In genomic region chr14:34460841-34461240, GRCh38 we compare ENCODE assay signal across 8 cellular contexts. TPM values are rescaled to one million over a fixed set of nuclear protein-coding genes. Genes with fewer than 3 reads are reported as not detected.
DNase-seq lines count a peak whose midpoint lies in the region; ATAC-seq and TF ChIP-seq lines count a peak whose summit lies in the region.

No MANE protein-coding gene starts in this region.

- H3K4me1 ChIP-seq in body of pancreas = peaks cover 24% of the 10 kb centered on the region
- peaks cover 7% of the 10 kb centered on the region for H3K4me1 ChIP-seq in mesenchymal stem cell (ENCODE audit: control insufficient read depth, insufficient read depth, low read depth, low read length)

- H3K9me3 ChIP-seq in body of pancreas (no peaks in the 10 kb centered on the region), mesenchymal stem cell (ENCODE audit: control insufficient read depth, low read length) (no peaks in the 10 kb centered on the region)

- H3K4me3 ChIP-seq in body of pancreas (peak overlapping the region; percentile 6 to 29), mesenchymal stem cell (ENCODE audit: insufficient read depth in 1 of 2, low read depth in 1 of 2, low read length in 2 of 2) (peak overlapping the region in 1 of 2 experiments; percentile 98)

- H2BK120ac ChIP-seq in mesenchymal stem cell (ENCODE audit: low read depth, low read length) = no peak overlapping the region

- no peak overlapping the region for H2AK5ac ChIP-seq in mesenchymal stem cell (ENCODE audit: low read length, severe bottlenecking)

- TF ChIP-seq CTCF in 22Rv1 (IDR thresholded peaks at IDR 0.05) (no peak), body of pancreas (IDR thresholded peaks at IDR 0.05) (no peak)

- peak overlapping the region; percentile 95 for H3K9ac ChIP-seq in mesenchymal stem cell (ENCODE audit: low read length)

- WGBS in body of pancreas, 2 donors = 9 to 10% methylated on average over 2 of the region's 2 CpGs
- no CpG with 5 or more reads among the region's 2 CpGs for WGBS in mesenchymal stem cell

- H3K79me1 ChIP-seq in mesenchymal stem cell (replicated peaks; ENCODE audit: low read length, poor library complexity, severe bottlenecking) = no peaks in the 10 kb centered on the region

- H3K4me2 ChIP-seq in mesenchymal stem cell (ENCODE audit: low read length, poor library complexity, severe bottlenecking) = peak overlapping the region; percentile 57

- no peak overlapping the region for H4K91ac ChIP-seq in mesenchymal stem cell (ENCODE audit: low read length)

- H2BK5ac ChIP-seq in mesenchymal stem cell (ENCODE audit: low read depth, low read length, poor library complexity, severe bottlenecking) = no peak overlapping the region

- H3K23ac ChIP-seq in mesenchymal stem cell (ENCODE audit: low read length in 2 of 2) = no peak overlapping the region

- H3K27ac ChIP-seq in 22Rv1 (peak overlapping the region; percentile 78), body of pancreas (peak overlapping the region in 3 of 4 donors; percentile 90 to 93 (median 92)), mesenchymal stem cell (ENCODE audit: low read length, poor library complexity, severe bottlenecking) (peak overlapping the region; percentile 43)

- CTCF ChIA-PET in HEK293T (lab: Yijun Ruan, JAX) = interaction anchor here (0.9 kb wide), 1 partner anchor 129 kb away, joined by 3 read pairs; no protein-coding TSS in a partner anchor

- H3K4ac ChIP-seq in mesenchymal stem cell (ENCODE audit: low read depth in 1 of 2, low read length in 2 of 2) = no peak overlapping the region

- no peak for ATAC-seq in body of pancreas

- POLR2A ChIA-PET in HEK293T (lab: Yijun Ruan, JAX) = interaction anchor here (1.0 to 1.1 kb wide), 2 partner anchors 8 to 94 kb away, joined by 4 to 5 read pairs; no protein-coding TSS in a partner anchor

- H3K27me3 ChIP-seq in body of pancreas (no peaks in the 10 kb centered on the region), mesenchymal stem cell (ENCODE audit: control insufficient read depth in 1 of 2, insufficient read depth in 1 of 2, low read length in 2 of 2) (no peaks in the 10 kb centered on the region)

- no peak for DNase-seq in HEK293T (ENCODE audit: extremely low spot score)
- no peak for DNase-seq in body of pancreas
- peak; percentile 46 for DNase-seq in mesenchymal stem cell
- DNase-seq in iPS-NIHi11 (ENCODE audit: low spot score) = no peak
- DNase-seq in retina = no peak
- no peak for DNase-seq in germinal center (ENCODE audit: low spot score)
- DNase-seq in NCI-H2081 treated with DMSO at 0.1 percent for 48 hours (lab: John Stamatoyannopoulos, UW) = no peak

- no peak overlapping the region for H2AFZ ChIP-seq in mesenchymal stem cell (ENCODE audit: low read depth, low read length)

- no peak overlapping the region for H2BK12ac ChIP-seq in mesenchymal stem cell (ENCODE audit: low read length in 2 of 2)

- no peak overlapping the region for H3K18ac ChIP-seq in mesenchymal stem cell (ENCODE audit: low read depth in 1 of 2, low read length in 2 of 2)

- H3K14ac ChIP-seq in mesenchymal stem cell (ENCODE audit: low read length in 2 of 2) = no peak overlapping the region

- H2BK15ac ChIP-seq in mesenchymal stem cell (ENCODE audit: low read depth, poor library complexity, severe bottlenecking) = no peak overlapping the region

- no peak overlapping the region for H4K8ac ChIP-seq in mesenchymal stem cell (ENCODE audit: low read length)

- no peak for TF ChIP-seq POLR2A in body of pancreas (IDR thresholded peaks at IDR 0.05)

- intact Hi-C loops in body of pancreas (cut with DNase I) = no loop called here

- H3K36me3 ChIP-seq in body of pancreas (replicated peaks in 1 of 2; ENCODE audit: insufficient read depth in 1 of 2, low read depth in 2 of 2) = no peaks in the 10 kb centered on the region
- H3K36me3 ChIP-seq in mesenchymal stem cell (ENCODE audit: control insufficient read depth in 1 of 2, insufficient read depth in 2 of 2, low read depth in 1 of 2, low read length in 2 of 2) = peaks cover 5 to 6% of the 10 kb centered on the region in 2 experiments

TF ChIP-seq in HEK293T, 16 proteins besides CTCF, POLR2A, EP300 and RAD21:
- TF ChIP-seq, protein P1, sequence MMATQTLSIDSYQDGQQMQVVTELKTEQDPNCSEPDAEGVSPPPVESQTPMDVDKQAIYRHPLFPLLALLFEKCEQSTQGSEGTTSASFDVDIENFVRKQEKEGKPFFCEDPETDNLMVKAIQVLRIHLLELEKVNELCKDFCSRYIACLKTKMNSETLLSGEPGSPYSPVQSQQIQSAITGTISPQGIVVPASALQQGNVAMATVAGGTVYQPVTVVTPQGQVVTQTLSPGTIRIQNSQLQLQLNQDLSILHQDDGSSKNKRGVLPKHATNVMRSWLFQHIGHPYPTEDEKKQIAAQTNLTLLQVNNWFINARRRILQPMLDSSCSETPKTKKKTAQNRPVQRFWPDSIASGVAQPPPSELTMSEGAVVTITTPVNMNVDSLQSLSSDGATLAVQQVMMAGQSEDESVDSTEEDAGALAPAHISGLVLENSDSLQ (IDR thresholded peaks at IDR 0.05) = peak; percentile 67
- TF ChIP-seq CTBP1 (IDR thresholded peaks at IDR 0.05; ENCODE audit: borderline replicate concordance) (peak; percentile 75), NFRKB (IDR thresholded peaks at IDR 0.05) (no peak)

RNA-seq across cellular contexts. Expression of gene SPTSSA, which starts 1.2 kb away (rescaled TPM):
- 10 to 100 TPM; 10.5 to 14.5 TPM for total RNA-seq in body of pancreas
- 25.4 TPM for polyA plus RNA-seq in mesenchymal stem cell (2013, experiment 1 of 2)
- polyA plus RNA-seq in mesenchymal stem cell (2013, experiment 2 of 2) = 26.8 TPM
